1 cellular context compared by ENCODE assay signal in genomic region chr4:7649741-7650531, GRCh38.
TF ChIP-seq lines count a peak whose summit lies in the region.

No MANE protein-coding gene starts in this region.

TF ChIP-seq in SK-N-SH, 30 proteins besides CTCF, POLR2A, EP300 and RAD21 (continued from another document):
- TF ChIP-seq RXRA (IDR thresholded peaks at IDR 0.05; ENCODE audit: borderline replicate concordance, low read depth), result peak; percentile 97; the same call in 1 of the 2 replicates
- TF ChIP-seq ELF1 (IDR thresholded peaks at IDR 0.05), result peak; percentile 58; the same call in 1 of the 2 replicates
- peak; percentile 100 for TF ChIP-seq MAX (IDR thresholded peaks at IDR 0.05; ENCODE audit: low read depth)
- no peak for TF ChIP-seq CHD2 (IDR thresholded peaks at IDR 0.05; ENCODE audit: low read length, partially characterized antibody)
- peak; percentile 100 for TF ChIP-seq JUND (IDR thresholded peaks at IDR 0.05)
- TF ChIP-seq MEF2A (IDR thresholded peaks at IDR 0.05; ENCODE audit: borderline replicate concordance, low read depth), result peak; percentile 82; the same call in 1 of the 2 replicates
- TF ChIP-seq NRF1 (IDR thresholded peaks at IDR 0.05; ENCODE audit: low read depth, low read length), result no peak
- no peak for TF ChIP-seq GATA2 (CRISPR knock-in tag; IDR thresholded peaks at IDR 0.05)
- TF ChIP-seq FOSL2 (IDR thresholded peaks at IDR 0.05; ENCODE audit: borderline replicate concordance, low read depth), result peak; percentile 100
- no peak for TF ChIP-seq FOXJ3 (CRISPR knock-in tag; IDR thresholded peaks at IDR 0.05)
- TF ChIP-seq, protein P1, sequence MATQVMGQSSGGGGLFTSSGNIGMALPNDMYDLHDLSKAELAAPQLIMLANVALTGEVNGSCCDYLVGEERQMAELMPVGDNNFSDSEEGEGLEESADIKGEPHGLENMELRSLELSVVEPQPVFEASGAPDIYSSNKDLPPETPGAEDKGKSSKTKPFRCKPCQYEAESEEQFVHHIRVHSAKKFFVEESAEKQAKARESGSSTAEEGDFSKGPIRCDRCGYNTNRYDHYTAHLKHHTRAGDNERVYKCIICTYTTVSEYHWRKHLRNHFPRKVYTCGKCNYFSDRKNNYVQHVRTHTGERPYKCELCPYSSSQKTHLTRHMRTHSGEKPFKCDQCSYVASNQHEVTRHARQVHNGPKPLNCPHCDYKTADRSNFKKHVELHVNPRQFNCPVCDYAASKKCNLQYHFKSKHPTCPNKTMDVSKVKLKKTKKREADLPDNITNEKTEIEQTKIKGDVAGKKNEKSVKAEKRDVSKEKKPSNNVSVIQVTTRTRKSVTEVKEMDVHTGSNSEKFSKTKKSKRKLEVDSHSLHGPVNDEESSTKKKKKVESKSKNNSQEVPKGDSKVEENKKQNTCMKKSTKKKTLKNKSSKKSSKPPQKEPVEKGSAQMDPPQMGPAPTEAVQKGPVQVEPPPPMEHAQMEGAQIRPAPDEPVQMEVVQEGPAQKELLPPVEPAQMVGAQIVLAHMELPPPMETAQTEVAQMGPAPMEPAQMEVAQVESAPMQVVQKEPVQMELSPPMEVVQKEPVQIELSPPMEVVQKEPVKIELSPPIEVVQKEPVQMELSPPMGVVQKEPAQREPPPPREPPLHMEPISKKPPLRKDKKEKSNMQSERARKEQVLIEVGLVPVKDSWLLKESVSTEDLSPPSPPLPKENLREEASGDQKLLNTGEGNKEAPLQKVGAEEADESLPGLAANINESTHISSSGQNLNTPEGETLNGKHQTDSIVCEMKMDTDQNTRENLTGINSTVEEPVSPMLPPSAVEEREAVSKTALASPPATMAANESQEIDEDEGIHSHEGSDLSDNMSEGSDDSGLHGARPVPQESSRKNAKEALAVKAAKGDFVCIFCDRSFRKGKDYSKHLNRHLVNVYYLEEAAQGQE (IDR thresholded peaks at IDR 0.05; ENCODE audit: low read depth, low read length), result peak; percentile 68
- peak; percentile 93 for TF ChIP-seq SIN3A (IDR thresholded peaks at IDR 0.05; ENCODE audit: borderline replicate concordance, low read depth, low read length)
- TF ChIP-seq TCF12 (IDR thresholded peaks at IDR 0.05), result peak; percentile 99
